30 cellular contexts compared by ENCODE assay signal in genomic region chr5:141393267-141393666, GRCh38. TPM values are rescaled to one million over a fixed set of nuclear protein-coding genes. Genes with fewer than 3 reads are reported as not detected.
"Had no signal": no experiment of that assay in that cellular context is flagged by ENCODE, and none has a peak within 500 bp of the region (broad histone marks: within the 10 kb centered on the region; RNA-seq: fewer than 3 reads in every experiment).

No MANE protein-coding gene starts in this region.

- H3K9me2 ChIP-seq: SK-N-SH had no signal

- ATAC-seq: activated CD8-positive, alpha-beta T cell treated with anti-CD3 and anti-CD28 coated beads, Interleukin-2, amount 10 ng/mL, durations not matched to agents 7 days and 5 days; activated T-helper 17 cell treated with anti-CD3 and anti-CD28 coated beads, Interleukin-2, amount 50 U/mL, for 72 hours; PC-3 had no signal

- H3K4me1 ChIP-seq: ascending aorta, Peyer's patch, SJSA1 had no signal

- H3K27me3 ChIP-seq: ascending aorta, cardiac muscle cell, Peyer's patch, SJSA1 had no signal

- H3K36me3 ChIP-seq: cardiac muscle cell, Peyer's patch, SJSA1 had no signal

- H3K27ac ChIP-seq: ascending aorta, cardiac muscle cell, KMS-11, Peyer's patch, SJSA1 had no signal

- DNase-seq: activated CD4-positive, alpha-beta T cell treated with anti-CD3 and anti-CD28 coated beads, Interleukin-2, amount 10 ng/mL, durations not matched to agents 24 days and 14 days; activated CD4-positive, alpha-beta T cell treated with anti-CD3 and anti-CD28 coated beads, Interleukin-2, amount 50 U/mL, for 48 hours; activated CD8-positive, alpha-beta memory T cell treated with anti-CD3 and anti-CD28 coated beads, Interleukin-2, amount 50 U/mL, for 48 hours; activated CD8-positive, alpha-beta T cell treated with anti-CD3 and anti-CD28 coated beads, Interleukin-2, amount 10 ng/mL, durations not matched to agents 7 days and 5 days; activated effector memory CD4-positive, alpha-beta T cell treated with anti-CD3 and anti-CD28 coated beads, Interleukin-2, amount 50 U/mL, for 16 hours; activated naive CD4-positive, alpha-beta T cell; activated naive CD4-positive, alpha-beta T cell treated with anti-CD3 and anti-CD28 coated beads, Interleukin-2, amount 50 U/mL, for 16 hours; activated naive CD8-positive, alpha-beta T cell treated with anti-CD3 and anti-CD28 coated beads for 36 hours; activated T-cell treated with anti-CD3 and anti-CD28 coated beads, Interleukin-2, amount 50 U/mL, for 48 hours; amygdala; MM.1S; NCI-H1092 treated with DMSO at 0.1 percent for 48 hours; NCI-H1417; NCI-H146; NCI-H1930; NCI-H2081 treated with DMSO at 0.1 percent for 48 hours; NCI-H345; NCI-H526; NCI-H748 treated with DMSO at 0.1 percent for 48 hours; NK-92 treated with Interleukin-12 subunit alpha and Interleukin-12 subunit beta, amount 100 ng/mL, for 24 hours; PC-3; Peyer's patch; RPMI8226; SHP77 treated with DMSO at 0.1 percent for 48 hours; SK-N-SH had no signal

- H3K4me3 ChIP-seq: ascending aorta, cardiac muscle cell, Peyer's patch, SJSA1 had no signal

- H3K4me2 ChIP-seq: KMS-11, SK-N-SH had no signal

- H3K9ac ChIP-seq: KMS-11, SK-N-SH had no signal

RNA-seq across cellular contexts. Expression of gene PCDHGB5, which starts 4.5 kb away (rescaled TPM):
- polyA plus RNA-seq: cardiac muscle cell had no signal
